In the genomic region with DNA sequence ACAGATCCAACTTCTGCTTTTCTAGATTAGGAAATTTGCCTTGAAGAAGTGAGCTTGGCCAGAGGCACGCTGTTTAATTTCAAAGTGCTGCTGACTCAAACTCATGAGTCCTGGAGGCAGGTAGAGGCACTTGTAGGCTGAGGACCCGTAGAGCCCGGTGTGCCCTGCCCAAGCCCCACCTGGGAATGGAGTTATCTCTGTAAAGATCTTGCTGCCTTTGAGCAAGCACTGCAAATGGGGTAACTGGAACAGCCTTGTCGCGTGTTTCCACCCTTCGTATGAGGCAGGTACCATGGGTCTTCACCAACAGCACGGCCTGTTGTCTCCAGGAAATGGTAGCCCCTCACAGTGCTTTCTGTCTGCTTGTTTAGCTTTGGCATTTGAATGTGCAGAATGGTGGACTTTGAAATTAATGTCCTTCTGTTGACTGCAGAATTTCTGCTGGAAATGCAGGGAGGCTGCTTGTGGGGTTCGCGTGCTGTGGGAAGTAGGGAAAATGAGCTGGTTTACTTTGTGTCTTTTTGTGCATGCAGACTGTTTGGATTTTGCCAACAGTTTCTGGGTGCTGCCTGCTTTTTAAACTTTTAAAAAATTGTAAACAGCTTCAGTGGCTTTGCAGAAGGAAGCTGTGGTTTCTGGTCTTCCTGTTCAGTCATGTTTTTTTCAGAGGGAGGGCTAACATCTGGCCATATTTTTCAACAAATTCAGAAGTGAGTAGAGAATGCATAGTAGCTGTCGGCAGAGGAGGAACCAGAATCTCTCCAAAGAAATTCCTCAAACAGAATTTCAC, we compare ENCODE assay signal across 8 cellular contexts. TPM values are rescaled to one million over a fixed set of nuclear protein-coding genes. Genes with fewer than 3 reads are reported as not detected.
DNase-seq lines count a peak whose midpoint lies in the region; ATAC-seq, FAIRE-seq and TF ChIP-seq lines count a peak whose summit lies in the region.

No MANE protein-coding gene starts in this region.

- no peaks in the 10 kb centered on the region for H4K20me1 ChIP-seq in K562 (replicated peaks; ENCODE audit: control insufficient read depth, insufficient read depth, low read length)

- intact Hi-C loops in K562 (cut with micrococcal nuclease) (no loop called here), posterior cingulate gyrus (cut with DNase I) (no loop called here)

- no peaks in the 10 kb centered on the region for H3K9me3 ChIP-seq in K562 (replicated peaks; ENCODE audit: control insufficient read depth, insufficient read depth, low read depth, low read length)
- no peaks in the 10 kb centered on the region for H3K9me3 ChIP-seq in muscle layer of duodenum (ENCODE audit: control insufficient read depth in 1 of 2, low read length in 2 of 2)

- POLR2A ChIA-PET in K562 (lab: Yijun Ruan, JAX), result interaction anchor here (0.6 to 1.6 kb wide), 3 partner anchors 12 to 25 kb away, joined by 3 to 4 read pairs (median 3); no protein-coding TSS in a partner anchor

- peak; percentile 47 for ATAC-seq in GM19468 (IDR thresholded peaks at IDR 0.05; ENCODE audit: extremely low read depth, unreplicated experiment)
- no peak; the same call in 1 of the 3 replicates for ATAC-seq in K562
- ATAC-seq in GM19463 (IDR thresholded peaks at IDR 0.05; ENCODE audit: unreplicated experiment), result no peak

- no peak overlapping the region for H2AFZ ChIP-seq in K562 (ENCODE audit: low read depth, low read length)

- H3K4me2 ChIP-seq in K562 (ENCODE audit: insufficient read depth, low read length), result no peak overlapping the region

- H3K9ac ChIP-seq in K562 (ENCODE audit: insufficient read depth in 1 of 2, low read depth in 2 of 2, low read length in 2 of 2), result peak overlapping the region in 1 of 2 experiments; percentile 37; a peak in 1 of 4 replicates

- H3K79me2 ChIP-seq in K562 (ENCODE audit: control insufficient read depth, insufficient read depth, low read length), result peaks cover 69% of the 10 kb centered on the region

- BruUV-seq in K562 (replicated peaks; lab: Mats Ljungman, UMichigan), result no TSS peak

- H3K36me3 ChIP-seq in K562 (ENCODE audit: control insufficient read depth, insufficient read depth, low read length) (peaks cover 34% of the 10 kb centered on the region; the same call in 2 of the 3 replicates), muscle layer of duodenum (ENCODE audit: control insufficient read depth in 1 of 2, insufficient read depth in 2 of 2, low read length in 2 of 2) (peaks cover 6 to 16% of the 10 kb centered on the region in 2 donors)

- H3K4me3 ChIP-seq in K562 (no peak overlapping the region), muscle layer of duodenum (ENCODE audit: low read depth in 1 of 2, low read length in 2 of 2) (peak overlapping the region; percentile 50 to 63)

- TF ChIP-seq EP300 in K562 (IDR thresholded peaks at IDR 0.05; ENCODE audit: low read length), result no peak

- H3K27me3 ChIP-seq in K562 (ENCODE audit: control insufficient read depth in 2 of 2, insufficient read depth in 2 of 2, low read length in 2 of 2) (no peaks in the 10 kb centered on the region), muscle layer of duodenum (ENCODE audit: low read depth, low read length) (no peaks in the 10 kb centered on the region)

- 77% methylated on average over 10 of the region's 10 CpGs for whole genome bisulfite sequencing in K562 (ENCODE audit: insufficient coverage, low coverage, missing lambda C conversion rate)

- H3K27ac ChIP-seq in K562 (ENCODE audit: extremely low read depth, low read depth, low read length) (no peak overlapping the region), muscle layer of duodenum (ENCODE audit: low read length) (peak overlapping the region; percentile 52)

- H3K9me1 ChIP-seq in K562 (ENCODE audit: control insufficient read depth, insufficient read depth, low read length), result no peaks in the 10 kb centered on the region

- CTCF ChIA-PET in K562 (lab: Yijun Ruan, JAX; ENCODE audit: low intra/inter-chr PET ratio), result no interaction called here

- in situ Hi-C loops in K562 (cut with MboI), result no loop called here

- TF ChIP-seq RAD21 in K562 (CRISPR knock-in tag; conservative IDR thresholded peaks at IDR 0.05 in 1 of 2, IDR thresholded peaks at IDR 0.05 in 1 of 2), result no peak

- FAIRE-seq in K562 (lab: Jason Lieb, UNC), result no peak

- H3K4me1 ChIP-seq in K562 (replicated peaks in 1 of 2; ENCODE audit: control insufficient read depth in 2 of 2, insufficient read depth in 2 of 2, low read length in 2 of 2) (peaks cover 6 to 9% of the 10 kb centered on the region in 2 experiments; a peak in 3 of 5 replicates), muscle layer of duodenum (ENCODE audit: control insufficient read depth in 1 of 2, insufficient read depth in 2 of 2, low read length in 2 of 2) (no peaks in the 10 kb centered on the region)

- TF ChIP-seq CTCF in K562 (IDR thresholded peaks at IDR 0.05 in 2 of 3, conservative IDR thresholded peaks at IDR 0.05 in 1 of 3; ENCODE audit: insufficient read depth in 2 of 3, low read depth in 1 of 3, low read length in 3 of 3), result no peak

- TF ChIP-seq POLR2A in K562 (conservative IDR thresholded peaks at IDR 0.05), result no peak

- peak; percentile 85 to 86 for DNase-seq in AML-193 (lab: John Stamatoyannopoulos, UW)
- peak; percentile 89 for DNase-seq in NOMO-1 treated with DMSO at 0.1 percent for 48 hours (lab: John Stamatoyannopoulos, UW; ENCODE audit: unreplicated experiment)
- no peak for DNase-seq in K562 (ENCODE audit: extremely low read depth in 1 of 4, low spot score in 3 of 4)
- no peak for DNase-seq in posterior cingulate gyrus
- no peak for DNase-seq in hippocampal formation (lab: John Stamatoyannopoulos, UW)

TF ChIP-seq in K562, 482 proteins besides CTCF, POLR2A, EP300 and RAD21 (continues in another document):
- TF ChIP-seq, protein P1, sequence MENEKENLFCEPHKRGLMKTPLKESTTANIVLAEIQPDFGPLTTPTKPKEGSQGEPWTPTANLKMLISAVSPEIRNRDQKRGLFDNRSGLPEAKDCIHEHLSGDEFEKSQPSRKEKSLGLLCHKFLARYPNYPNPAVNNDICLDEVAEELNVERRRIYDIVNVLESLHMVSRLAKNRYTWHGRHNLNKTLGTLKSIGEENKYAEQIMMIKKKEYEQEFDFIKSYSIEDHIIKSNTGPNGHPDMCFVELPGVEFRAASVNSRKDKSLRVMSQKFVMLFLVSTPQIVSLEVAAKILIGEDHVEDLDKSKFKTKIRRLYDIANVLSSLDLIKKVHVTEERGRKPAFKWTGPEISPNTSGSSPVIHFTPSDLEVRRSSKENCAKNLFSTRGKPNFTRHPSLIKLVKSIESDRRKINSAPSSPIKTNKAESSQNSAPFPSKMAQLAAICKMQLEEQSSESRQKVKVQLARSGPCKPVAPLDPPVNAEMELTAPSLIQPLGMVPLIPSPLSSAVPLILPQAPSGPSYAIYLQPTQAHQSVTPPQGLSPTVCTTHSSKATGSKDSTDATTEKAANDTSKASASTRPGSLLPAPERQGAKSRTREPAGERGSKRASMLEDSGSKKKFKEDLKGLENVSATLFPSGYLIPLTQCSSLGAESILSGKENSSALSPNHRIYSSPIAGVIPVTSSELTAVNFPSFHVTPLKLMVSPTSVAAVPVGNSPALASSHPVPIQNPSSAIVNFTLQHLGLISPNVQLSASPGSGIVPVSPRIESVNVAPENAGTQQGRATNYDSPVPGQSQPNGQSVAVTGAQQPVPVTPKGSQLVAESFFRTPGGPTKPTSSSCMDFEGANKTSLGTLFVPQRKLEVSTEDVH (IDR thresholded peaks at IDR 0.05; ENCODE audit: low read depth, partially characterized antibody), result no peak

RNA-seq across cellular contexts. Expression of a gene that starts 27.2 kb away (rescaled TPM):
- 44.0 and 75.1 TPM in 2 replicates for total RNA-seq in K562 (2011; cell fraction: chromatin; rRNA removed; ENCODE audit: low replicate concordance)
- total RNA-seq in K562 (2011; cell fraction: nucleolus; rRNA removed), result 40.9 and 43.2 TPM in 2 replicates
- total RNA-seq in K562 (2011; cell fraction: nucleoplasm; rRNA removed), result 50.7 and 64.6 TPM in 2 replicates
- 38.6 and 46.5 TPM in 2 replicates for total RNA-seq in K562 (2014; rRNA removed)
- 9.5 and 12.4 TPM in 2 replicates for total RNA-seq in K562 (2014; rRNA removed; fragmentation: Illumina TruSeq; extraction: Trizol)
- 15.8 and 17.9 TPM in 2 replicates for total RNA-seq in K562 (2015; rRNA removed; fragmentation: Illumina TruSeq; extraction: Trizol)
- total RNA-seq in K562 (2021), result 33.9 and 35.2 TPM in 2 replicates
- 28.8 and 35.2 TPM in 2 replicates for polyA plus RNA-seq in K562 (2011; rRNA removed)
- 33.7 and 78.6 TPM in 2 replicates for polyA plus RNA-seq in K562 (2011; cell fraction: cytosol; rRNA removed)
- 40.1 and 81.8 TPM in 2 replicates for polyA plus RNA-seq in K562 (2011; cell fraction: nucleus; rRNA removed)
- polyA plus RNA-seq in K562 (2012), result 28.0 and 45.2 TPM in 2 replicates
- polyA plus RNA-seq in K562 (2014; fragmentation: Illumina TruSeq; extraction: Trizol), result 25.9 and 30.9 TPM in 2 replicates
- polyA plus RNA-seq in K562 (2014; fragmentation: Nextera tagmentation; extraction: Ambion mirVana), result 1 to 10 TPM in 1 of 2 experiments, under 1 TPM in 1; 0.41 to 2.0 TPM
- polyA plus RNA-seq in K562 (2014; rRNA removed), result 29.3 and 36.1 TPM in 2 replicates
- 15.6 and 28.1 TPM in 2 replicates for polyA minus RNA-seq in K562 (2011; rRNA and poly(A)+ RNA removed)
- 27.2 and 30.5 TPM in 2 replicates for polyA minus RNA-seq in K562 (2011; cell fraction: cytosol; rRNA and poly(A)+ RNA removed)
- 15.8 and 18.1 TPM in 2 replicates for polyA minus RNA-seq in K562 (2011; cell fraction: nucleus; rRNA and poly(A)+ RNA removed)

RNA-seq across cellular contexts. Expression of a gene that starts 48.4 kb away (rescaled TPM):
- 0.44 and 2.2 TPM in 2 replicates for total RNA-seq in K562 (2011; cell fraction: chromatin; rRNA removed; ENCODE audit: low replicate concordance)
- 1.2 and 1.3 TPM in 2 replicates for total RNA-seq in K562 (2011; cell fraction: nucleolus; rRNA removed)
- total RNA-seq in K562 (2011; cell fraction: nucleoplasm; rRNA removed), result 0.88 and 1.1 TPM in 2 replicates
- total RNA-seq in K562 (2014; rRNA removed), result 0.16 and 0.23 TPM in 2 replicates
- 0.06 and 0.11 TPM in 2 replicates for total RNA-seq in K562 (2014; rRNA removed; fragmentation: Illumina TruSeq; extraction: Trizol)
- 0.23 and 0.25 TPM in 2 replicates for total RNA-seq in K562 (2015; rRNA removed; fragmentation: Illumina TruSeq; extraction: Trizol)
- total RNA-seq in K562 (2021), result 0.62 and 0.72 TPM in 2 replicates
- 0.08 and 0.10 TPM in 2 replicates for polyA plus RNA-seq in K562 (2011; rRNA removed)
- 0.03 and 0.33 TPM in 2 replicates for polyA plus RNA-seq in K562 (2011; cell fraction: cytosol; rRNA removed)
- 0.39 and 1.3 TPM in 2 replicates for polyA plus RNA-seq in K562 (2011; cell fraction: nucleus; rRNA removed)
- polyA plus RNA-seq in K562 (2012), result 0.30 and 0.71 TPM in 2 replicates
- polyA plus RNA-seq in K562 (2014; fragmentation: Illumina TruSeq; extraction: Trizol), result 0.04 and 0.26 TPM in 2 replicates
- under 1 TPM in 1 of 2 experiments, not detected in 1; 0.03 TPM for polyA plus RNA-seq in K562 (2014; fragmentation: Nextera tagmentation; extraction: Ambion mirVana)
- 0.16 and 0.26 TPM in 2 replicates for polyA plus RNA-seq in K562 (2014; rRNA removed)
- 0.27 and 0.28 TPM in 2 replicates for polyA minus RNA-seq in K562 (2011; rRNA and poly(A)+ RNA removed)
- 0.73 and 0.86 TPM in 2 replicates for polyA minus RNA-seq in K562 (2011; cell fraction: cytosol; rRNA and poly(A)+ RNA removed)
- polyA minus RNA-seq in K562 (2011; cell fraction: nucleus; rRNA and poly(A)+ RNA removed), result 1.3 and 1.5 TPM in 2 replicates

Comparison
In these comparisons a context has a peak if more than half of its experiments do, and no peak if none do; other contexts are left out.
1. DNase-seq: peak in AML-193 (2 of 2) and NOMO-1 treated with DMSO at 0.1 percent for 48 hours (single experiment); none in K562 (0 of 4), posterior cingulate gyrus (0 of 10) and hippocampal formation (0 of 2).